In genomic region chr22:49954354-49954753, GRCh38 we compare ENCODE assay signal across 25 cellular contexts. TPM values are rescaled to one million over a fixed set of nuclear protein-coding genes. Genes with fewer than 3 reads are reported as not detected.
DNase-seq lines count a peak whose midpoint lies in the region; ATAC-seq and TF ChIP-seq lines count a peak whose summit lies in the region.
"Had no signal": no experiment of that assay in that cellular context is flagged by ENCODE, and none has a peak within 500 bp of the region (broad histone marks: within the 10 kb centered on the region; RNA-seq: fewer than 3 reads in every experiment).

No MANE protein-coding gene starts in this region.

- H3K27me3 ChIP-seq in left ventricle myocardium inferior (ENCODE audit: low read depth) (no peaks in the 10 kb centered on the region), suprapubic skin (no peaks in the 10 kb centered on the region)
- H3K27me3 ChIP-seq: BE2C, brain microvascular endothelial cell had no signal

- TF ChIP-seq EP300 in suprapubic skin (IDR thresholded peaks at IDR 0.05): no peak

- H3K27ac ChIP-seq in left ventricle myocardium inferior (replicated peaks): peak overlapping the region; percentile 83
- peak overlapping the region; percentile 92 for H3K27ac ChIP-seq in suprapubic skin
- H3K27ac ChIP-seq: brain microvascular endothelial cell, VCaP had no signal

- WGBS in suprapubic skin: 75% methylated on average over 7 of the region's 8 CpGs

- H3K4me3 ChIP-seq in left ventricle myocardium inferior (no peak overlapping the region), suprapubic skin (no peak overlapping the region)
- H3K4me3 ChIP-seq: HAP-1, thoracic aorta had no signal

- intact Hi-C loops in left ventricle myocardium inferior (cut with micrococcal nuclease): no loop called here

- TF ChIP-seq CTCF in left ventricle myocardium inferior (IDR thresholded peaks at IDR 0.05; ENCODE audit: borderline replicate concordance) (no peak), suprapubic skin (IDR thresholded peaks at IDR 0.05) (no peak)

- H3K9me3 ChIP-seq in left ventricle myocardium inferior (replicated peaks) (no peaks in the 10 kb centered on the region), suprapubic skin (no peaks in the 10 kb centered on the region)
- H3K9me3 ChIP-seq: BE2C, HAP-1, thoracic aorta had no signal

- ATAC-seq in GM21526 (IDR thresholded peaks at IDR 0.05; ENCODE audit: low FRiP score, unreplicated experiment) (no peak), HG02840 (IDR thresholded peaks at IDR 0.05; ENCODE audit: low FRiP score, unreplicated experiment) (no peak)
- ATAC-seq: activated naive CD4-positive, alpha-beta T cell treated with anti-CD3 and anti-CD28 coated beads, Interleukin-2, amount 50 U/mL, for 72 hours; esophagus mucosa had no signal

- DNase-seq in SHP77 treated with DMSO at 0.1 percent for 48 hours (lab: John Stamatoyannopoulos, UW) (peak; percentile 33), left ventricle myocardium inferior (peak; percentile 79), myocyte (ENCODE audit: low read depth) (peak; percentile 82), suprapubic skin (ENCODE audit: low spot score in 2 of 2) (no peak), NCI-H2196 treated with DMSO at 0.1 percent for 48 hours (lab: John Stamatoyannopoulos, UW; ENCODE audit: unreplicated experiment) (no peak)
- DNase-seq: activated CD4-positive, alpha-beta memory T cell treated with anti-CD3 and anti-CD28 coated beads, Interleukin-2, amount 10 ng/mL, durations not matched to agents 7 days and 5 days; activated T-cell treated with anti-CD3 and anti-CD28 coated beads, Interleukin-2, amount 50 U/mL, for 48 hours; BE2C; brain microvascular endothelial cell; DMS 273 treated with DMSO at 0.1 percent for 48 hours; immature natural killer cell; NCI-H1105 treated with DMSO at 0.1 percent for 48 hours; small intestine; stimulated activated CD4-positive, alpha-beta T cell treated with anti-CD3 and anti-CD28 coated beads, Interleukin-4, amount 100 ng/mL, for 4 hours; stimulated activated CD8-positive, alpha-beta memory T cell treated with anti-CD3 and anti-CD28 coated beads, Interleukin-4, amount 100 ng/mL, for 48 hours had no signal

- H3K36me3 ChIP-seq in left ventricle myocardium inferior (no peaks in the 10 kb centered on the region), suprapubic skin (no peaks in the 10 kb centered on the region)
- H3K36me3 ChIP-seq: BE2C, brain microvascular endothelial cell, HAP-1, thoracic aorta had no signal

- H3K4me1 ChIP-seq in left ventricle myocardium inferior: peaks cover 51% of the 10 kb centered on the region
- H3K4me1 ChIP-seq in suprapubic skin: peaks cover 83% of the 10 kb centered on the region

- no peak for TF ChIP-seq POLR2A in suprapubic skin (IDR thresholded peaks at IDR 0.05)

RNA-seq across cellular contexts. Expression of gene PIM3, which starts 6.2 kb away (rescaled TPM):
- 57.1 TPM for total RNA-seq in left ventricle myocardium inferior
- total RNA-seq in myocyte: 41.4 and 42.4 TPM in 2 replicates
- 10.6 TPM for polyA plus RNA-seq in myocyte (2012)
- 100 to 1,000 TPM; 103 to 202 (median 143) TPM for total RNA-seq in suprapubic skin

RNA-seq across cellular contexts. Expression of gene CRELD2, which starts 35.9 kb away (rescaled TPM):
- total RNA-seq in left ventricle myocardium inferior (25.5 TPM), myocyte (63.0 and 120 TPM in 2 replicates), suprapubic skin (10 to 100 TPM in 3 of 4 donors, 1 to 10 TPM in 1; 9.3 to 29.4 (median 21.5) TPM)
- polyA plus RNA-seq in myocyte (2012): 75.8 TPM

RNA-seq across cellular contexts. Expression of gene ALG12, which starts 36.1 kb away (rescaled TPM):
- total RNA-seq in left ventricle myocardium inferior: 17.0 TPM
- total RNA-seq in myocyte: 23.4 and 24.5 TPM in 2 replicates
- 21.8 TPM for polyA plus RNA-seq in myocyte (2012)
- total RNA-seq in suprapubic skin: 10 to 100 TPM; 13.2 to 23.8 (median 16.8) TPM

RNA-seq across cellular contexts. Expression of gene IL17REL, which starts 58.2 kb away (rescaled TPM):
- total RNA-seq in left ventricle myocardium inferior (not detected), myocyte (not detected in 2 replicates), suprapubic skin (not detected)
- not detected for polyA plus RNA-seq in myocyte (2012)
- total RNA-seq: activated CD4-positive, alpha-beta memory T cell treated with anti-CD3 and anti-CD28 coated beads, Interleukin-2, amount 10 ng/mL, durations not matched to agents 7 days and 5 days; esophagus mucosa; omental fat pad; RPMI7951; T-helper 1 cell treated with Interleukin-12 subunit alpha and Interleukin-12 subunit beta and Interleukin-4 antibody, amounts not matched to agents 30 ng/mL and 1 ng/mL, for 36 hours; thoracic aorta had no signal
- polyA plus RNA-seq: immature natural killer cell had no signal

Comparison
In these comparisons a context has a peak if more than half of its experiments do, and no peak if none do; other contexts are left out.
1. DNase-seq: peak in SHP77 treated with DMSO at 0.1 percent for 48 hours (single experiment), left ventricle myocardium inferior (single experiment) and myocyte (single experiment); none in suprapubic skin (0 of 2) and NCI-H2196 treated with DMSO at 0.1 percent for 48 hours (single experiment).